Comparison of ENCODE assay signal across 19 cellular contexts in the genomic region with DNA sequence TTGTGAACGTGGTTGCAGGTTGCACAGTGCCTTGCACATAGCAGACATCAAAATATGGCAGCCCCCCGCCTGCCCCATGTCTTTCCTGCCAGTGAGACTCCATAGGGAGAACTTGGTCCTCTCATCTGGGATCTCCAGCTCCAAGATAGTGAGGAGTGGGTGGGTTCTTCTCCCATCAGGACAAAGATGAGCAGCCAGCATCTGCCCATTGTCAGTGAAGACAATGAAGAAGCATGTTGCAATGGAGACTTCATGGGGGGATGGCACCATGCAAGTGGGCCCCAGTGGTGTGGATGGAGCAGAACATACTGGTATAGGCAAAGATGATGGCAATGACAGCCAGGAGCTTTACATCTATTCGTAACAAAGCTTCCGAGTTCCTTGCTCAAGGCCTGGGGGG.
"Had no signal": no experiment of that assay in that cellular context is flagged by ENCODE, and none has a peak within 500 bp of the region (broad histone marks: within the 10 kb centered on the region; RNA-seq: fewer than 3 reads in every experiment).

No MANE protein-coding gene starts in this region.

- H3K27ac ChIP-seq: coronary artery, dorsolateral prefrontal cortex, esophagus muscularis mucosa, foreskin keratinocyte, gastroesophageal sphincter, heart left ventricle, hepatocyte, left lung, lower lobe of right lung had no signal

- DNase-seq: dermis blood vessel endothelial cell; dorsolateral prefrontal cortex; effector CD4-positive, alpha-beta T cell; effector memory CD4-positive, alpha-beta T cell; foreskin keratinocyte; heart left ventricle; hypothalamus; immature natural killer cell; islet precursor cell; left cardiac atrium; left ventricle myocardium superior; lower lobe of right lung; mesenchymal stem cell; midbrain had no signal

- H3K27me3 ChIP-seq: foreskin keratinocyte, gastroesophageal sphincter, hepatocyte had no signal

- H3K4me3 ChIP-seq: coronary artery, dorsolateral prefrontal cortex, esophagus muscularis mucosa, gastroesophageal sphincter, heart left ventricle, hepatocyte, left lung, lower lobe of right lung had no signal

- ATAC-seq: foreskin keratinocyte, gastroesophageal sphincter, heart left ventricle, left cardiac atrium, left lung, left ventricle myocardium superior, lower lobe of right lung had no signal

- H3K9me3 ChIP-seq: esophagus muscularis mucosa, gastroesophageal sphincter, heart left ventricle, left lung, lower lobe of right lung had no signal

- H3K4me1 ChIP-seq: esophagus muscularis mucosa, foreskin keratinocyte, gastroesophageal sphincter, heart left ventricle, left lung, lower lobe of right lung had no signal
